Comparison of ENCODE assay signal across 13 cellular contexts in the genomic region with DNA sequence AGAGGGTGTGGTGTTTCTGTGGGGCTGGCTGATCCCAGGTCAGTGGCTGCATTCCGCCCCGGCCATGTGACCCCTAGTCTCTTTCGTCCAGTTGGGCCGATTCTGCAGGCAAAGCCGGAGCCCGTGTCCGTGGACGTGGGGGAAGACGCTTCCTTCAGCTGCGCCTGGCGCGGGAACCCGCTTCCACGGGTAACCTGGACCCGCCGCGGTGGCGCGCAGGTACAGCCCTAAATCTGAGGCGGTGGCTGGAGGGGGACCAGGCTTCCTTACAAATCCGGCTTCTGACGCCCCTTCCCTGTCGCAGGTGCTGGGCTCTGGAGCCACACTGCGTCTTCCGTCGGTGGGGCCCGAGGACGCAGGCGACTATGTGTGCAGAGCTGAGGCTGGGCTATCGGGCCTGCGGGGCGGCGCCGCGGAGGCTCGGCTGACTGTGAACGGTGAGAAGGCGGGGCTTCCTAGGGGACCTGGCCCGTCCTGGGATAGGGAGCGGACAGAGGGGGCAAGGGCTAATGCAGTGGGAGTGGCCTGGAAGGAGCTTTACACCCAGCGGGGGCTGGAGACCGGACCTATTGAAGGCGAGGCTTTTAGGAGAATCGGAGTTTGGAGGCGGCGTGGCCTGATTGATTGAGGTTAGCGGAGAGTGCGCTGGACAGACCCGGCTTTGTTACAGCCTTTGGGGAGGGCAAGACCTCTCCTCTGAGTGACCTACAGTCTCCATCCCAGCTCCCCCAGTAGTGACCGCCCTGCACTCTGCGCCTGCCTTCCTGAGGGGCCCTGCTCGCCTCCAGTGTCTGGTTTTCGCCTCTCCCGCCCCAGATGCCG. TPM values are rescaled to one million over a fixed set of nuclear protein-coding genes. Genes with fewer than 3 reads are reported as not detected.
A peak's percentile ranks its signal among the peaks of the same experiment; 100 is the strongest.
DNase-seq lines count a peak whose midpoint lies in the region; ATAC-seq and TF ChIP-seq lines count a peak whose summit lies in the region.
"Had no signal": no experiment of that assay in that cellular context is flagged by ENCODE, and none has a peak within 500 bp of the region (broad histone marks: within the 10 kb centered on the region; RNA-seq: fewer than 3 reads in every experiment).

No MANE protein-coding gene starts in this region.

- no peaks in the 10 kb centered on the region for H4K20me1 ChIP-seq in osteoblast (ENCODE audit: insufficient read depth, low read length)

- no peak overlapping the region for H2AFZ ChIP-seq in osteoblast (ENCODE audit: low read length)

- no peaks in the 10 kb centered on the region for H3K9me3 ChIP-seq in HUES6 (ENCODE audit: control insufficient read depth, insufficient read depth, low read depth, low read length)
- no peaks in the 10 kb centered on the region for H3K9me3 ChIP-seq in osteoblast (ENCODE audit: low read depth, low read length)
- H3K9me3 ChIP-seq: body of pancreas had no signal

- H3K27ac ChIP-seq in HUES6 (ENCODE audit: low read depth, low read length) (no peak overlapping the region), osteoblast (ENCODE audit: low read depth, low read length) (no peak overlapping the region)

- no peak for ATAC-seq in GM21619 (IDR thresholded peaks at IDR 0.05; ENCODE audit: unreplicated experiment)
- ATAC-seq: body of pancreas; CD8-positive, alpha-beta T cell; stimulated activated effector memory CD8-positive, alpha-beta T cell treated with anti-CD3 and anti-CD28 coated beads, Interleukin-12 subunit alpha, Interleukin-12 subunit beta, amount 100 ng/mL, for 72 hours had no signal

- peaks cover 7% of the 10 kb centered on the region for H3K9me3 Mint-ChIP-seq in glutamatergic neuron (ENCODE audit: unreplicated experiment)
- H3K9me3 Mint-ChIP-seq: CD8-positive, alpha-beta T cell; stimulated activated effector memory CD8-positive, alpha-beta T cell treated with anti-CD3 and anti-CD28 coated beads, Interleukin-12 subunit alpha, Interleukin-12 subunit beta, amount 100 ng/mL, for 72 hours had no signal

- no peaks in the 10 kb centered on the region for H3K79me2 ChIP-seq in osteoblast (ENCODE audit: insufficient read depth, low read length)

- H3K4me1 ChIP-seq in HUES6 (ENCODE audit: control insufficient read depth, insufficient read depth, low read length) = peaks cover 14% of the 10 kb centered on the region
- H3K4me1 ChIP-seq in osteoblast (ENCODE audit: insufficient read depth, low read length) = peaks cover 3% of the 10 kb centered on the region

- H3K4me3 ChIP-seq in HUES6 (ENCODE audit: low read depth, low read length) (peak overlapping the region; percentile 77), osteoblast (ENCODE audit: insufficient read depth, low read length) (no peak overlapping the region)
- H3K4me3 ChIP-seq: body of pancreas had no signal

- no peaks in the 10 kb centered on the region for H3K36me3 ChIP-seq in HUES6 (ENCODE audit: control insufficient read depth, insufficient read depth, low read length)
- H3K36me3 ChIP-seq in osteoblast (ENCODE audit: insufficient read depth, low read length) = no peaks in the 10 kb centered on the region

- H3K4me3 Mint-ChIP-seq in glutamatergic neuron (ENCODE audit: unreplicated experiment) = peak overlapping the region; percentile 85
- H3K4me3 Mint-ChIP-seq: CD8-positive, alpha-beta T cell; stimulated activated effector memory CD8-positive, alpha-beta T cell treated with anti-CD3 and anti-CD28 coated beads, Interleukin-12 subunit alpha, Interleukin-12 subunit beta, amount 100 ng/mL, for 72 hours had no signal

- peaks cover 93% of the 10 kb centered on the region for H3K27me3 ChIP-seq in HUES6 (ENCODE audit: control insufficient read depth, insufficient read depth, low read length)
- H3K27me3 ChIP-seq in osteoblast (ENCODE audit: insufficient read depth, low read length) = peaks cover 69% of the 10 kb centered on the region
- H3K27me3 ChIP-seq: body of pancreas had no signal

- H3K27me3 Mint-ChIP-seq in glutamatergic neuron (ENCODE audit: unreplicated experiment) = peaks cover 10% of the 10 kb centered on the region

- H3K27ac Mint-ChIP-seq in glutamatergic neuron (ENCODE audit: unreplicated experiment) = peak overlapping the region; percentile 64
- H3K27ac Mint-ChIP-seq: CD8-positive, alpha-beta T cell; stimulated activated effector memory CD8-positive, alpha-beta T cell treated with anti-CD3 and anti-CD28 coated beads, Interleukin-12 subunit alpha, Interleukin-12 subunit beta, amount 100 ng/mL, for 72 hours had no signal

- peak; percentile 80 for DNase-seq in glutamatergic neuron
- peak; percentile 85 for DNase-seq in osteoblast (ENCODE audit: insufficient read length, low spot score, missing footprints)
- no peak for DNase-seq in germinal center (ENCODE audit: low spot score)
- no peak for DNase-seq in NCI-H774 (lab: John Stamatoyannopoulos, UW)
- DNase-seq: activated CD4-positive, alpha-beta T cell treated with anti-CD3 and anti-CD28 coated beads for 4 hours; CD8-positive, alpha-beta T cell; KBM-7; NCI-H2029 had no signal

- no peak overlapping the region for H3K9ac ChIP-seq in HUES6 (ENCODE audit: low read length)

- peaks cover 13% of the 10 kb centered on the region for H3K4me1 Mint-ChIP-seq in glutamatergic neuron (ENCODE audit: low read depth, unreplicated experiment)

- peaks cover 4% of the 10 kb centered on the region for H3K36me3 Mint-ChIP-seq in glutamatergic neuron (ENCODE audit: unreplicated experiment)
- H3K36me3 Mint-ChIP-seq: CD8-positive, alpha-beta T cell; stimulated activated effector memory CD8-positive, alpha-beta T cell treated with anti-CD3 and anti-CD28 coated beads, Interleukin-12 subunit alpha, Interleukin-12 subunit beta, amount 100 ng/mL, for 72 hours had no signal

- TF ChIP-seq CTCF in glutamatergic neuron (IDR thresholded peaks at IDR 0.05; ENCODE audit: partially characterized antibody, unreplicated experiment) = no peak
- TF ChIP-seq CTCF in osteoblast (IDR thresholded peaks at IDR 0.05; ENCODE audit: extremely low read depth, low read depth, low read length) = no peak

- H3K4me2 ChIP-seq in osteoblast (ENCODE audit: insufficient read depth, low read length) = no peak overlapping the region

RNA-seq across cellular contexts. Expression of gene KIRREL2, which starts 4.3 kb away (rescaled TPM):
- total RNA-seq in glutamatergic neuron (ENCODE audit: unreplicated experiment) (47.1 TPM), osteoblast (not detected in 2 replicates)
- total RNA-seq: epithelial cell of proximal tubule had no signal

RNA-seq across cellular contexts. Expression of gene APLP1, which starts 7.3 kb away (rescaled TPM):
- 618 TPM for total RNA-seq in glutamatergic neuron (ENCODE audit: unreplicated experiment)
- 2.1 and 3.6 TPM in 2 replicates for total RNA-seq in osteoblast
- total RNA-seq: CD8-positive, alpha-beta T cell had no signal

RNA-seq across cellular contexts. Expression of gene NPHS1, which starts 8.7 kb away (rescaled TPM):
- total RNA-seq in glutamatergic neuron (ENCODE audit: unreplicated experiment) (4.7 TPM), osteoblast (not detected in 2 replicates)
- total RNA-seq: epithelial cell of proximal tubule had no signal

RNA-seq across cellular contexts. Expression of gene NFKBID, which starts 39.3 kb away (rescaled TPM):
- 7.6 TPM for total RNA-seq in glutamatergic neuron (ENCODE audit: unreplicated experiment)
- 4.4 and 5.8 TPM in 2 replicates for total RNA-seq in osteoblast

RNA-seq across cellular contexts. Expression of gene HCST, which starts 41.3 kb away (rescaled TPM):
- total RNA-seq in glutamatergic neuron (ENCODE audit: unreplicated experiment) (not detected), osteoblast (0.36 and 1.5 TPM in 2 replicates)
- total RNA-seq: epithelial cell of proximal tubule had no signal

Comparison
In these comparisons a context has a peak if more than half of its experiments do, and no peak if none do; other contexts are left out.
1. DNase-seq: peak in glutamatergic neuron (single experiment) and osteoblast (single experiment); none in germinal center (single experiment) and NCI-H774 (single experiment).
2. RNA of gene KIRREL2, which starts 4.3 kb away (total RNA-seq): 47.1 TPM in glutamatergic neuron (single experiment); not detected in osteoblast; every median in the first group is over 10 times any median in the second.
3. RNA of gene APLP1, which starts 7.3 kb away (total RNA-seq): 618 TPM in glutamatergic neuron (single experiment); 2.1 to 3.6 TPM in osteoblast; every median in the first group is over 100 times any median in the second.